8 cellular contexts compared by ENCODE assay signal in genomic region chr3:25789596-25790556, GRCh38. TPM values are rescaled to one million over a fixed set of nuclear protein-coding genes. Genes with fewer than 3 reads are reported as not detected.
A peak's percentile ranks its signal among the peaks of the same experiment; 100 is the strongest.
DNase-seq lines count a peak whose midpoint lies in the region; ATAC-seq, FAIRE-seq and TF ChIP-seq lines count a peak whose summit lies in the region.

TSS of gene OXSM (plus strand) at chr3:25790090. CDS start at chr3:25791021, 931 bp downstream.

- H3K27ac ChIP-seq in cingulate gyrus (ENCODE audit: low read depth, low read length), result peak within 1 kb of the TSS; percentile 89

- H3K4me3 ChIP-seq in BE2C (ENCODE audit: low read depth, low read length), result peak within 1 kb of the TSS; percentile 67

- POLR2A ChIA-PET in activated CD4-positive, alpha-beta T cell treated with anti-CD3 and anti-CD28 coated beads for 36 hours (lab: Charles Lee), result no interaction called here

- H3K27ac Mint-ChIP-seq in activated CD4-positive, alpha-beta T cell treated with anti-CD3 and anti-CD28 coated beads for 36 hours, result peak within 1 kb of the TSS; percentile 99

- H3K9me3 Mint-ChIP-seq in activated CD4-positive, alpha-beta T cell treated with anti-CD3 and anti-CD28 coated beads for 36 hours (ENCODE audit: low read depth), result no peaks in the 10 kb centered on the region

- peak within 1 kb of the TSS; percentile 92 for H3K4me3 Mint-ChIP-seq in activated CD4-positive, alpha-beta T cell treated with anti-CD3 and anti-CD28 coated beads for 36 hours

- intact Hi-C loops in activated CD4-positive, alpha-beta T cell treated with anti-CD3 and anti-CD28 coated beads for 36 hours (cut with DNase I, micrococcal nuclease), result loop anchor here (1.0 to 10.0 kb wide), 4 partner anchors 125 to 1845 kb away; partner anchors contain the start of genes NR1D2 (in 1 of the 2) and SLC4A7 (in 1 of the 2)

- CTCF ChIA-PET in activated CD4-positive, alpha-beta T cell treated with anti-CD3 and anti-CD28 coated beads for 36 hours (lab: Charles Lee), result interaction anchor here (0.6 to 2.5 kb wide), 7 partner anchors 19 to 196 kb away, joined by 3 to 7 read pairs (median 3); no protein-coding TSS in a partner anchor

- ATAC-seq in HG03442 (IDR thresholded peaks at IDR 0.05; ENCODE audit: unreplicated experiment), result peak; percentile 92
- ATAC-seq in activated CD4-positive, alpha-beta T cell treated with anti-CD3 and anti-CD28 coated beads for 36 hours, result peak; percentile 89

- DNase-seq in BE2C (peak; percentile 76), GM19239 (ENCODE audit: insufficient read length, low spot score) (peak; percentile 63), NCI-H524 (lab: John Stamatoyannopoulos, UW) (peak; percentile 88 to 94), kidney tubule cell (ENCODE audit: low spot score) (peak; percentile 95)
- peak; percentile 97 for DNase-seq in activated CD4-positive, alpha-beta T cell treated with anti-CD3 and anti-CD28 coated beads for 36 hours
- peak; percentile 69 to 77 for DNase-seq in stimulated activated CD4-positive, alpha-beta T cell treated with anti-CD3 and anti-CD28 coated beads, Interleukin-1b, Interleukin-23, amount 100 ng/mL, for 1 hour (ENCODE audit: low read depth in 2 of 2)

- TF ChIP-seq CTCF in BE2C (IDR thresholded peaks at IDR 0.05; ENCODE audit: low read depth, low read length), result no peak

- peaks cover 22% of the 10 kb centered on the region for H3K36me3 Mint-ChIP-seq in activated CD4-positive, alpha-beta T cell treated with anti-CD3 and anti-CD28 coated beads for 36 hours (ENCODE audit: low read depth)

- H3K27me3 Mint-ChIP-seq in activated CD4-positive, alpha-beta T cell treated with anti-CD3 and anti-CD28 coated beads for 36 hours, result no peaks in the 10 kb centered on the region

- H3K27me3 ChIP-seq in BE2C, result no peaks in the 10 kb centered on the region

- H3K9me3 ChIP-seq in BE2C, result no peaks in the 10 kb centered on the region

- peaks cover 49% of the 10 kb centered on the region for H3K4me1 Mint-ChIP-seq in activated CD4-positive, alpha-beta T cell treated with anti-CD3 and anti-CD28 coated beads for 36 hours

- FAIRE-seq in GM19239 (lab: Jason Lieb, UNC), result peak; percentile 100

- no peaks in the 10 kb centered on the region for H3K4me1 ChIP-seq in BE2C

- H3K36me3 ChIP-seq in BE2C, result no peaks in the 10 kb centered on the region

RNA-seq across cellular contexts. Expression of gene OXSM, which starts in this region (rescaled TPM):
- polyA plus RNA-seq in BE2C (2012; ENCODE audit: insufficient read depth, insufficient read length, low read depth), result 12.9 TPM
- total RNA-seq in activated CD4-positive, alpha-beta T cell treated with anti-CD3 and anti-CD28 coated beads for 36 hours, result 10 to 100 TPM; 12.4 to 18.1 TPM

Comparison
In these comparisons a context has a peak if more than half of its experiments do, and no peak if none do; other contexts are left out.
1. Peak in every context shown above with its lines: DNase-seq, ATAC-seq, H3K4me3 ChIP-seq and H3K27ac ChIP-seq.